Comparison of ENCODE assay signal across 21 cellular contexts in genomic region chr21:36567216-36567917, GRCh38.
"Had no signal": no experiment of that assay in that cellular context is flagged by ENCODE, and none has a peak within 500 bp of the region (broad histone marks: within the 10 kb centered on the region; RNA-seq: fewer than 3 reads in every experiment).

No MANE protein-coding gene starts in this region.

- H3K4me3 Mint-ChIP-seq: activated naive CD8-positive, alpha-beta T cell treated with anti-CD3 and anti-CD28 coated beads, Interleukin-2, amount 10 ng/mL, durations not matched to agents 7 days and 5 days; activated T-cell treated with anti-CD3 and anti-CD28 coated beads, Interleukin-2, amount 50 U/mL, for 4 hours; natural killer cell had no signal

- H3K4me1 Mint-ChIP-seq: activated naive CD8-positive, alpha-beta T cell treated with anti-CD3 and anti-CD28 coated beads, Interleukin-2, amount 10 ng/mL, durations not matched to agents 7 days and 5 days; natural killer cell had no signal

- H3K9me3 ChIP-seq: neutrophil, pancreas, psoas muscle, thoracic aorta, upper lobe of right lung had no signal

- H3K4me1 ChIP-seq: left ventricle myocardium inferior, pancreas, psoas muscle, upper lobe of right lung had no signal

- DNase-seq: activated CD4-positive, alpha-beta T cell treated with anti-CD3 and anti-CD28 coated beads, Interleukin-2, amount 50 U/mL, for 4 hours; activated CD8-positive, alpha-beta memory T cell treated with anti-CD3 and anti-CD28 coated beads for 24 hours; activated CD8-positive, alpha-beta memory T cell treated with anti-CD3 and anti-CD28 coated beads, Interleukin-2, amount 50 U/mL, for 48 hours; activated naive CD4-positive, alpha-beta T cell treated with Interleukin-2 at 50 U/mL for 16 hours; activated naive CD8-positive, alpha-beta T cell treated with anti-CD3 and anti-CD28 coated beads, Interleukin-2, amount 10 ng/mL, durations not matched to agents 7 days and 5 days; activated T-cell treated with anti-CD3 and anti-CD28 coated beads, Interleukin-2, amount 50 U/mL, for 4 hours; cerebellar nuclear complex; kidney glomerular epithelial cell; left ventricle myocardium inferior; midbrain; natural killer cell; pancreas; psoas muscle; right cardiac atrium; stimulated activated CD4-positive, alpha-beta T cell treated with anti-CD3 and anti-CD28 coated beads, Interleukin-4, amount 100 ng/mL, for 24 hours; stimulated activated naive CD4-positive, alpha-beta T cell treated with Interleukin-2 at 50 U/mL for 16 hours; T-helper 1 cell; upper lobe of right lung had no signal

- H3K36me3 Mint-ChIP-seq: activated naive CD8-positive, alpha-beta T cell treated with anti-CD3 and anti-CD28 coated beads, Interleukin-2, amount 10 ng/mL, durations not matched to agents 7 days and 5 days; natural killer cell had no signal

- H3K4me3 ChIP-seq: coronary artery, left ventricle myocardium inferior, pancreas, psoas muscle, thoracic aorta, upper lobe of right lung had no signal

- ATAC-seq: activated T-cell treated with anti-CD3 and anti-CD28 coated beads, Interleukin-2, amount 50 U/mL, for 4 hours; natural killer cell; pancreas; psoas muscle; right cardiac atrium; upper lobe of right lung had no signal

- H3K27ac Mint-ChIP-seq: activated naive CD8-positive, alpha-beta T cell treated with anti-CD3 and anti-CD28 coated beads, Interleukin-2, amount 10 ng/mL, durations not matched to agents 7 days and 5 days; natural killer cell had no signal

- H3K9me3 Mint-ChIP-seq: activated naive CD8-positive, alpha-beta T cell treated with anti-CD3 and anti-CD28 coated beads, Interleukin-2, amount 10 ng/mL, durations not matched to agents 7 days and 5 days; activated T-cell treated with anti-CD3 and anti-CD28 coated beads, Interleukin-2, amount 50 U/mL, for 4 hours; natural killer cell had no signal

- H3K36me3 ChIP-seq: left ventricle myocardium inferior, neutrophil, pancreas, thoracic aorta, upper lobe of right lung had no signal

- H3K27me3 ChIP-seq: pancreas had no signal

- FAIRE-seq: pancreas had no signal
